8 cellular contexts compared by ENCODE assay signal in the genomic region with DNA sequence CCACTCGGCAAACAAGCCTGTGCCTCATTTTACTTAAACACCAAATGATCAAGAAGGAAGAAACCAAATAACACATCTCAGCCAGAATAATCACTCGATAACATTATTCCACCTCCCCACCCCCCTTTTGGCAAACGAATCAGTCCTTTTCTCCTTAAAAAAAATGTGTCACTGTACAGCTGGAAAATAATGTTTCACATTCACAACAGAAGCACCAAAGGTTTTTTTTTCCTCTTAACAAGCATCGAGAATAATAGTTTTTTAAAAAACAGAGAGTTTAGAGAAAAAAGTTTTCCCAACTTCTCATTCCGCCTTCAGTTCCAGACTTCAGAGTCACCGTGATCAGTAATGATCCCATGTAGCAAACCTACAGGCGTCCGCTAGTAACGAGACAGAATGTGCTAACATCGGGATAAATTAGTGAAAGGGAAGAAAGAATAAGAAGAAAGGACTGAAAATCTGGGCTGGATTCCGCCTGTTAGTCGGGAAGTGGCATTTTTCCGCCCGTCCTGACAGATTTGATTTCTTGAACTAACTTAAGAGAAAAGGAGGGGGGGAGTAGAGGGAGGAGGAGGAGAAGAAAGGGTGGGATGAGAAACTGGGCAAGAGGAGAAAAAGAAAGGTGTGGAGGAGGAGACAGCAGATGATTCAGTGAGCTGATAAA. TPM values are rescaled to one million over a fixed set of nuclear protein-coding genes. Genes with fewer than 3 reads are reported as not detected.
DNase-seq lines count a peak whose midpoint lies in the region; ATAC-seq and TF ChIP-seq lines count a peak whose summit lies in the region.

Gene ZNF608 (minus strand): TSS at position 388 of the 664 bp plus-strand sequence. CDS start 1,650 bp downstream, outside the sequence.

- H3K4me3 Mint-ChIP-seq in Calu3 (ENCODE audit: low read depth, unreplicated experiment) = peak within 1 kb of the TSS; percentile 80
- peak within 1 kb of the TSS; percentile 52 for H3K4me3 Mint-ChIP-seq in activated CD8-positive, alpha-beta T cell treated with anti-CD3 and anti-CD28 coated beads for 36 hours

- H3K36me3 ChIP-seq in MG63 (no peaks in the 10 kb centered on the region), parathyroid adenoma (ENCODE audit: control insufficient read depth, insufficient read depth, low read length) (no peaks in the 10 kb centered on the region)

- H3K4me1 Mint-ChIP-seq in Calu3 (ENCODE audit: low read depth, unreplicated experiment) = peaks cover 20% of the 10 kb centered on the region
- peaks cover 30% of the 10 kb centered on the region for H3K4me1 Mint-ChIP-seq in activated CD8-positive, alpha-beta T cell treated with anti-CD3 and anti-CD28 coated beads for 36 hours (ENCODE audit: low read depth)

- POLR2A ChIA-PET in activated CD8-positive, alpha-beta T cell treated with anti-CD3 and anti-CD28 coated beads for 36 hours (lab: Charles Lee) = no interaction called here

- H3K36me3 Mint-ChIP-seq in Calu3 (ENCODE audit: insufficient read depth, unreplicated experiment) = peaks cover 37% of the 10 kb centered on the region
- no peaks in the 10 kb centered on the region for H3K36me3 Mint-ChIP-seq in activated CD8-positive, alpha-beta T cell treated with anti-CD3 and anti-CD28 coated beads for 36 hours (ENCODE audit: low read depth)

- TF ChIP-seq CTCF in Calu3 (IDR thresholded peaks at IDR 0.05; ENCODE audit: unreplicated experiment) = no peak
- no peak for TF ChIP-seq CTCF in activated CD8-positive, alpha-beta T cell treated with anti-CD3 and anti-CD28 coated beads for 36 hours (IDR thresholded peaks at IDR 0.05)
- TF ChIP-seq CTCF in parathyroid adenoma (IDR thresholded peaks at IDR 0.05) = no peak

- no peak for DNase-seq in Calu3
- DNase-seq in MG63 = peak; percentile 64
- no peak for DNase-seq in activated CD8-positive, alpha-beta T cell treated with anti-CD3 and anti-CD28 coated beads for 36 hours
- DNase-seq in glomerular visceral epithelial cell (ENCODE audit: extremely low spot score) = peak; percentile 90
- no peak for DNase-seq in activated CD4-positive, CD25-positive, alpha-beta regulatory T cell treated with anti-CD3 and anti-CD28 coated beads, Interleukin-2, amount 50 U/mL, for 72 hours

- H3K27me3 ChIP-seq in MG63 (no peaks in the 10 kb centered on the region), parathyroid adenoma (ENCODE audit: control insufficient read depth, insufficient read depth, low read length) (no peaks in the 10 kb centered on the region)

- BruUV-seq in Calu3 (replicated peaks; lab: Mats Ljungman, UMichigan) = no TSS peak

- peak within 1 kb of the TSS; percentile 96 for H3K4me2 ChIP-seq in parathyroid adenoma (ENCODE audit: low read length)

- peaks cover 14% of the 10 kb centered on the region for H3K4me1 ChIP-seq in parathyroid adenoma

- peak within 1 kb of the TSS; percentile 81 for H3K9ac ChIP-seq in parathyroid adenoma

- intact Hi-C loops in Calu3 (cut with micrococcal nuclease; ENCODE audit: unreplicated experiment) = loop anchor here (5.0 to 10.0 kb wide), 6 partner anchors 268 to 1088 kb away; no protein-coding TSS in a partner anchor
- intact Hi-C loops in activated CD8-positive, alpha-beta T cell treated with anti-CD3 and anti-CD28 coated beads for 36 hours (cut with micrococcal nuclease) = no loop called here

- peak within 1 kb of the TSS; percentile 80 for H2AFZ ChIP-seq in parathyroid adenoma

- peak within 1 kb of the TSS; percentile 98 for H3K27ac ChIP-seq in parathyroid adenoma

- H3K9me3 ChIP-seq in MG63 = no peaks in the 10 kb centered on the region; the same call in 1 of the 2 replicates
- no peaks in the 10 kb centered on the region for H3K9me3 ChIP-seq in parathyroid adenoma (ENCODE audit: control insufficient read depth, low read length)

- no peak for ATAC-seq in activated CD8-positive, alpha-beta T cell treated with anti-CD3 and anti-CD28 coated beads for 36 hours
- ATAC-seq in HG03025 (IDR thresholded peaks at IDR 0.05; ENCODE audit: low FRiP score, unreplicated experiment) (no peak), HG03469 (IDR thresholded peaks at IDR 0.05; ENCODE audit: unreplicated experiment) (no peak)

- H3K27ac Mint-ChIP-seq in Calu3 (ENCODE audit: unreplicated experiment) = peak within 1 kb of the TSS; percentile 96
- no peak within 1 kb of the TSS for H3K27ac Mint-ChIP-seq in activated CD8-positive, alpha-beta T cell treated with anti-CD3 and anti-CD28 coated beads for 36 hours

- no peaks in the 10 kb centered on the region for H3K27me3 Mint-ChIP-seq in Calu3 (ENCODE audit: unreplicated experiment)
- H3K27me3 Mint-ChIP-seq in activated CD8-positive, alpha-beta T cell treated with anti-CD3 and anti-CD28 coated beads for 36 hours = peaks cover 30% of the 10 kb centered on the region

- H3K79me2 ChIP-seq in parathyroid adenoma = peaks cover 9% of the 10 kb centered on the region

- H3K9me3 Mint-ChIP-seq in Calu3 (ENCODE audit: low read depth, unreplicated experiment) = no peaks in the 10 kb centered on the region
- H3K9me3 Mint-ChIP-seq in activated CD8-positive, alpha-beta T cell treated with anti-CD3 and anti-CD28 coated beads for 36 hours = peaks cover under 1% of the 10 kb centered on the region

- H3K4me3 ChIP-seq in MG63 = peak within 1 kb of the TSS; percentile 62
- H3K4me3 ChIP-seq in parathyroid adenoma (ENCODE audit: low read depth, low read length) = peak within 1 kb of the TSS; percentile 84

- CTCF ChIA-PET in Calu3 (lab: Charles Lee) = interaction anchor here (0.6 to 1.2 kb wide), 5 partner anchors 85 to 665 kb away, joined by 3 to 8 read pairs (median 4); no protein-coding TSS in a partner anchor
- CTCF ChIA-PET in activated CD8-positive, alpha-beta T cell treated with anti-CD3 and anti-CD28 coated beads for 36 hours (lab: Charles Lee) = no interaction called here

RNA-seq across cellular contexts. Expression of gene ZNF608, which starts in this region (rescaled TPM):
- total RNA-seq in Calu3 (2022) = 7.3 and 8.4 TPM in 2 replicates
- 4.7 and 7.5 TPM in 2 replicates for total RNA-seq in MG63 (2014; rRNA removed; shearing (Covaris generic); ENCODE audit: low replicate concordance)
- not detected for total RNA-seq in activated CD8-positive, alpha-beta T cell treated with anti-CD3 and anti-CD28 coated beads for 36 hours

Comparison
In these comparisons a context has a peak if more than half of its experiments do, and no peak if none do; other contexts are left out.
1. DNase-seq: peak in MG63 (single experiment) and glomerular visceral epithelial cell (single experiment); none in Calu3 (single experiment), activated CD8-positive, alpha-beta T cell treated with anti-CD3 and anti-CD28 coated beads for 36 hours (single experiment) and activated CD4-positive, CD25-positive, alpha-beta regulatory T cell treated with anti-CD3 and anti-CD28 coated beads, Interleukin-2, amount 50 U/mL, for 72 hours (single experiment).